In genomic region chr19:2427323-2428026, GRCh38 we compare ENCODE assay signal across 1 cellular context.
TF ChIP-seq lines count a peak whose summit lies in the region.

Gene TIMM13, minus strand, starts transcription at chr19:2427586. Its CDS starts 53 bp downstream, at chr19:2427533.

TF ChIP-seq in K562, 482 proteins besides CTCF, POLR2A, EP300 and RAD21 (continued from another document and continues in another):
- peak; percentile 94; the same call in 1 of the 2 replicates for TF ChIP-seq ATF6 (CRISPR knock-in tag; IDR thresholded peaks at IDR 0.05)
- TF ChIP-seq ZNF780A (CRISPR knock-in tag; IDR thresholded peaks at IDR 0.05): no peak
- no peak for TF ChIP-seq HMG20B (CRISPR knock-in tag; IDR thresholded peaks at IDR 0.05)
- TF ChIP-seq ID3 (CRISPR knock-in tag; IDR thresholded peaks at IDR 0.05): no peak
- TF ChIP-seq ID3 (tag; IDR thresholded peaks at IDR 0.05): peak; percentile 14; the same call in 1 of the 2 replicates
- no peak for TF ChIP-seq CHD4 (IDR thresholded peaks at IDR 0.05; ENCODE audit: insufficient read depth, insufficient replicate concordance, low read depth, low read length, poor library complexity, severe bottlenecking)
- no peak; the same call in 1 of the 2 replicates for TF ChIP-seq ZNF830 (CRISPR knock-in tag; IDR thresholded peaks at IDR 0.05)
- no peak for TF ChIP-seq NFATC3 (IDR thresholded peaks at IDR 0.05)
- no peak for TF ChIP-seq E2F5 (CRISPR knock-in tag; IDR thresholded peaks at IDR 0.05)
- TF ChIP-seq ELK3 (CRISPR knock-in tag; IDR thresholded peaks at IDR 0.05): no peak
- TF ChIP-seq CLOCK (CRISPR knock-in tag; IDR thresholded peaks at IDR 0.05; ENCODE audit: borderline replicate concordance): no peak
- TF ChIP-seq ETS1 (conservative IDR thresholded peaks at IDR 0.05; ENCODE audit: control insufficient read depth, low read depth, low read length): peak; percentile 97
- no peak for TF ChIP-seq ZKSCAN1 (IDR thresholded peaks at IDR 0.05; ENCODE audit: low read depth, low read length)
- no peak for TF ChIP-seq ZEB2 (IDR thresholded peaks at IDR 0.05)
- peak; percentile 98 for TF ChIP-seq MYC (IDR thresholded peaks at IDR 0.05; ENCODE audit: low read depth, low read length)
- TF ChIP-seq MYC (CRISPR knock-in tag; IDR thresholded peaks at IDR 0.05; ENCODE audit: borderline replicate concordance, low read depth): peak; percentile 97
- TF ChIP-seq, protein P1, sequence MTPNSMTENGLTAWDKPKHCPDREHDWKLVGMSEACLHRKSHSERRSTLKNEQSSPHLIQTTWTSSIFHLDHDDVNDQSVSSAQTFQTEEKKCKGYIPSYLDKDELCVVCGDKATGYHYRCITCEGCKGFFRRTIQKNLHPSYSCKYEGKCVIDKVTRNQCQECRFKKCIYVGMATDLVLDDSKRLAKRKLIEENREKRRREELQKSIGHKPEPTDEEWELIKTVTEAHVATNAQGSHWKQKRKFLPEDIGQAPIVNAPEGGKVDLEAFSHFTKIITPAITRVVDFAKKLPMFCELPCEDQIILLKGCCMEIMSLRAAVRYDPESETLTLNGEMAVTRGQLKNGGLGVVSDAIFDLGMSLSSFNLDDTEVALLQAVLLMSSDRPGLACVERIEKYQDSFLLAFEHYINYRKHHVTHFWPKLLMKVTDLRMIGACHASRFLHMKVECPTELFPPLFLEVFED (CRISPR knock-in tag; conservative IDR thresholded peaks at IDR 0.05): peak; percentile 93; the same call in 1 of the 2 replicates
- TF ChIP-seq PHTF2 (CRISPR knock-in tag; IDR thresholded peaks at IDR 0.05): no peak
- TF ChIP-seq FOXK1 (CRISPR knock-in tag; IDR thresholded peaks at IDR 0.05; ENCODE audit: borderline replicate concordance): no peak
- TF ChIP-seq TSHZ1 (CRISPR knock-in tag; IDR thresholded peaks at IDR 0.05): no peak
- no peak for TF ChIP-seq ZNF584 (CRISPR knock-in tag; IDR thresholded peaks at IDR 0.05; ENCODE audit: low read depth)
- no peak for TF ChIP-seq ZBTB8A (IDR thresholded peaks at IDR 0.05; ENCODE audit: partially characterized antibody)
- peak; percentile 75 for TF ChIP-seq CXXC5 (CRISPR knock-in tag; IDR thresholded peaks at IDR 0.05)
- no peak for TF ChIP-seq TCF7L2 (IDR thresholded peaks at IDR 0.05; ENCODE audit: low read depth, low read length)
- TF ChIP-seq SPI1 (IDR thresholded peaks at IDR 0.05; ENCODE audit: borderline replicate concordance, low read depth, low read length): no peak
- no peak for TF ChIP-seq CBX1 (IDR thresholded peaks at IDR 0.05; ENCODE audit: low read depth)
- no peak for TF ChIP-seq ZNF778 (CRISPR knock-in tag; IDR thresholded peaks at IDR 0.05)
- TF ChIP-seq BMI1 (IDR thresholded peaks at IDR 0.05; ENCODE audit: low read length): no peak
- TF ChIP-seq EZH2 (IDR thresholded peaks at IDR 0.05; ENCODE audit: borderline replicate concordance, low read depth, low read length): no peak
- no peak for TF ChIP-seq ZFP30 (CRISPR knock-in tag; IDR thresholded peaks at IDR 0.05; ENCODE audit: borderline replicate concordance)
- TF ChIP-seq NFIC (IDR thresholded peaks at IDR 0.05): peak; percentile 26; the same call in 1 of the 2 replicates
- no peak for TF ChIP-seq RBM15 (IDR thresholded peaks at IDR 0.05; ENCODE audit: insufficient read depth, low read length)
- TF ChIP-seq MIER1 (IDR thresholded peaks at IDR 0.05; ENCODE audit: low read depth): no peak; the same call in 1 of the 2 replicates
- TF ChIP-seq ETV1 (tag; conservative IDR thresholded peaks at IDR 0.05; ENCODE audit: low read depth): peak; percentile 73
- TF ChIP-seq POLR2AphosphoS2 (IDR thresholded peaks at IDR 0.05; ENCODE audit: low read length): peak; percentile 98
- TF ChIP-seq ZNF79 (CRISPR knock-in tag; IDR thresholded peaks at IDR 0.05; ENCODE audit: low read depth): 0 out of 2 replicates have a peak, but pooled peaks have one; percentile 31
- TF ChIP-seq NFIX (CRISPR knock-in tag; IDR thresholded peaks at IDR 0.05; ENCODE audit: low read depth): no peak
- TF ChIP-seq MTA1 (IDR thresholded peaks at IDR 0.05; ENCODE audit: borderline replicate concordance): peak; percentile 97
- TF ChIP-seq, protein P2, sequence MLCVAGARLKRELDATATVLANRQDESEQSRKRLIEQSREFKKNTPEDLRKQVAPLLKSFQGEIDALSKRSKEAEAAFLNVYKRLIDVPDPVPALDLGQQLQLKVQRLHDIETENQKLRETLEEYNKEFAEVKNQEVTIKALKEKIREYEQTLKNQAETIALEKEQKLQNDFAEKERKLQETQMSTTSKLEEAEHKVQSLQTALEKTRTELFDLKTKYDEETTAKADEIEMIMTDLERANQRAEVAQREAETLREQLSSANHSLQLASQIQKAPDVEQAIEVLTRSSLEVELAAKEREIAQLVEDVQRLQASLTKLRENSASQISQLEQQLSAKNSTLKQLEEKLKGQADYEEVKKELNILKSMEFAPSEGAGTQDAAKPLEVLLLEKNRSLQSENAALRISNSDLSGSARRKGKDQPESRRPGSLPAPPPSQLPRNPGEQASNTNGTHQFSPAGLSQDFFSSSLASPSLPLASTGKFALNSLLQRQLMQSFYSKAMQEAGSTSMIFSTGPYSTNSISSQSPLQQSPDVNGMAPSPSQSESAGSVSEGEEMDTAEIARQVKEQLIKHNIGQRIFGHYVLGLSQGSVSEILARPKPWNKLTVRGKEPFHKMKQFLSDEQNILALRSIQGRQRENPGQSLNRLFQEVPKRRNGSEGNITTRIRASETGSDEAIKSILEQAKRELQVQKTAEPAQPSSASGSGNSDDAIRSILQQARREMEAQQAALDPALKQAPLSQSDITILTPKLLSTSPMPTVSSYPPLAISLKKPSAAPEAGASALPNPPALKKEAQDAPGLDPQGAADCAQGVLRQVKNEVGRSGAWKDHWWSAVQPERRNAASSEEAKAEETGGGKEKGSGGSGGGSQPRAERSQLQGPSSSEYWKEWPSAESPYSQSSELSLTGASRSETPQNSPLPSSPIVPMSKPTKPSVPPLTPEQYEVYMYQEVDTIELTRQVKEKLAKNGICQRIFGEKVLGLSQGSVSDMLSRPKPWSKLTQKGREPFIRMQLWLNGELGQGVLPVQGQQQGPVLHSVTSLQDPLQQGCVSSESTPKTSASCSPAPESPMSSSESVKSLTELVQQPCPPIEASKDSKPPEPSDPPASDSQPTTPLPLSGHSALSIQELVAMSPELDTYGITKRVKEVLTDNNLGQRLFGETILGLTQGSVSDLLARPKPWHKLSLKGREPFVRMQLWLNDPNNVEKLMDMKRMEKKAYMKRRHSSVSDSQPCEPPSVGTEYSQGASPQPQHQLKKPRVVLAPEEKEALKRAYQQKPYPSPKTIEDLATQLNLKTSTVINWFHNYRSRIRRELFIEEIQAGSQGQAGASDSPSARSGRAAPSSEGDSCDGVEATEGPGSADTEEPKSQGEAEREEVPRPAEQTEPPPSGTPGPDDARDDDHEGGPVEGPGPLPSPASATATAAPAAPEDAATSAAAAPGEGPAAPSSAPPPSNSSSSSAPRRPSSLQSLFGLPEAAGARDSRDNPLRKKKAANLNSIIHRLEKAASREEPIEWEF (CRISPR knock-in tag; IDR thresholded peaks at IDR 0.05): no peak
- TF ChIP-seq ELF1 (tag; IDR thresholded peaks at IDR 0.05): peak; percentile 98
- TF ChIP-seq, protein P3, sequence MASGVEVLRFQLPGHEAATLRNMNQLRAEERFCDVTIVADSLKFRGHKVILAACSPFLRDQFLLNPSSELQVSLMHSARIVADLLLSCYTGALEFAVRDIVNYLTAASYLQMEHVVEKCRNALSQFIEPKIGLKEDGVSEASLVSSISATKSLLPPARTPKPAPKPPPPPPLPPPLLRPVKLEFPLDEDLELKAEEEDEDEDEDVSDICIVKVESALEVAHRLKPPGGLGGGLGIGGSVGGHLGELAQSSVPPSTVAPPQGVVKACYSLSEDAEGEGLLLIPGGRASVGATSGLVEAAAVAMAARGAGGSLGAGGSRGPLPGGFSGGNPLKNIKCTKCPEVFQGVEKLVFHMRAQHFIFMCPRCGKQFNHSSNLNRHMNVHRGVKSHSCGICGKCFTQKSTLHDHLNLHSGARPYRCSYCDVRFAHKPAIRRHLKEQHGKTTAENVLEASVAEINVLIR (CRISPR knock-in tag; IDR thresholded peaks at IDR 0.05): peak; percentile 87
